In the genomic region with DNA sequence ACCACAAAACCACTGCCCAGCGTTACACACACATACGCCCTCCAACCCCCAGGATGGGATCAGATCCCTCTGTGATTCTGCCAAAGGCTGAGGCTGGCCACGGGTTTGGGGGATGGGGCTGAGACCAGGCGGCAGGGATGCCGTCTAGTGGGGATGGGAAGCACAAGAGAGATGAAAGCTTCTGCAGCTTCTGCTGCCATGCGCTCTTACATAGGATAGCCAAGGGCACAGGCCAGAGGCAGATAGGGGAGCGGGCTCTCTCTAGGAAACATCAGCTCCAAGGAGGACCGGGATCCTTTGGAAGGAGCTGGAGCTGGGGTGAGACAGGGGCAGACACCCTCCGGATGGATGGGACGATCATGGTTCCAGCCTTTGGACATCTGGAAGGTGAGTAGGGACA, we compare ENCODE assay signal across 18 cellular contexts.
"Had no signal": no experiment of that assay in that cellular context is flagged by ENCODE, and none has a peak within 500 bp of the region (broad histone marks: within the 10 kb centered on the region; RNA-seq: fewer than 3 reads in every experiment).

No MANE protein-coding gene starts in this region.

- H3K9me3 Mint-ChIP-seq: dendritic cell treated with granulocyte-macrophage colony-stimulating factor and Interleukin-4, amounts not matched to agents 40 ng/mL and 50 ng/mL, for 4 days; natural killer cell; neural progenitor cell had no signal

- H3K36me3 Mint-ChIP-seq: natural killer cell, neural progenitor cell had no signal

- ATAC-seq: effector memory CD8-positive, alpha-beta T cell; heart left ventricle; left cardiac atrium; pancreas; right cardiac atrium had no signal

- H2AFZ ChIP-seq: neural progenitor cell had no signal

- H3K27ac ChIP-seq: heart left ventricle, neural progenitor cell, pancreas, stomach, thoracic aorta had no signal

- H3K4me2 ChIP-seq: neural progenitor cell had no signal

- H3K9ac ChIP-seq: neural progenitor cell had no signal

- H3K36me3 ChIP-seq: heart left ventricle, neural progenitor cell, pancreas, stomach, thoracic aorta had no signal

- H3K4me3 ChIP-seq: heart left ventricle, neural progenitor cell, pancreas, stomach, thoracic aorta had no signal

- H3K27me3 ChIP-seq: heart left ventricle, neural progenitor cell, pancreas, stomach had no signal

- H3K27me3 Mint-ChIP-seq: dendritic cell treated with granulocyte-macrophage colony-stimulating factor and Interleukin-4, amounts not matched to agents 40 ng/mL and 50 ng/mL, for 4 days; progenitor cell of endocrine pancreas had no signal

- H3K9me3 ChIP-seq: heart left ventricle, pancreas, stomach, thoracic aorta had no signal

- H3K4me3 Mint-ChIP-seq: dendritic cell treated with granulocyte-macrophage colony-stimulating factor and Interleukin-4, amounts not matched to agents 40 ng/mL and 50 ng/mL, for 4 days; effector memory CD8-positive, alpha-beta T cell; natural killer cell; neural progenitor cell had no signal

- DNase-seq: effector memory CD8-positive, alpha-beta T cell; heart left ventricle; kidney; left cardiac atrium; natural killer cell; nucleus accumbens; pancreas; right cardiac atrium; small intestine; stimulated activated CD4-positive, alpha-beta T cell treated with anti-CD3 and anti-CD28 coated beads, Interleukin-12 subunit alpha, Interleukin-12 subunit beta, amount 100 ng/mL, for 4 hours; stimulated activated naive CD4-positive, alpha-beta T cell; stomach; substantia nigra; trophoblast cell had no signal

- H3K27ac Mint-ChIP-seq: dendritic cell treated with granulocyte-macrophage colony-stimulating factor and Interleukin-4, amounts not matched to agents 40 ng/mL and 50 ng/mL, for 4 days; effector memory CD8-positive, alpha-beta T cell; natural killer cell; neural progenitor cell; progenitor cell of endocrine pancreas had no signal

- H3K4me1 ChIP-seq: neural progenitor cell had no signal
